In genomic region chr1:179231923-179232322, GRCh38 we compare ENCODE assay signal across 21 cellular contexts. TPM values are rescaled to one million over a fixed set of nuclear protein-coding genes. Genes with fewer than 3 reads are reported as not detected.
DNase-seq lines count a peak whose midpoint lies in the region; ATAC-seq, FAIRE-seq and TF ChIP-seq lines count a peak whose summit lies in the region.
"Had no signal": no experiment of that assay in that cellular context is flagged by ENCODE, and none has a peak within 500 bp of the region (broad histone marks: within the 10 kb centered on the region; RNA-seq: fewer than 3 reads in every experiment).

No MANE protein-coding gene starts in this region.

- H3K4me1 ChIP-seq in HEK293 (ENCODE audit: control insufficient read depth, insufficient read depth, low read length) (peaks cover 5% of the 10 kb centered on the region; the same call in 1 of the 2 replicates), mesodermal cell (ENCODE audit: control insufficient read depth, insufficient read depth, low read length, poor library complexity, severe bottlenecking) (peaks cover 20% of the 10 kb centered on the region), tibial artery (peaks cover 0 to 32% (median 9%) of the 10 kb centered on the region in 4 donors)

- CTCF ChIA-PET in HEK293 (lab: Yijun Ruan, JAX): interaction anchor here (0.9 kb wide), 1 partner anchor 996 kb away, joined by 3 read pairs; no protein-coding TSS in a partner anchor

- peaks cover 16 to 28% (median 25%) of the 10 kb centered on the region in 4 donors for H3K4me1 Mint-ChIP-seq in naive thymus-derived CD8-positive, alpha-beta T cell

- no peak overlapping the region for H3K27ac ChIP-seq in HEK293 (ENCODE audit: extremely low read depth, low read depth, low read length)
- peak overlapping the region; percentile 23 for H3K27ac ChIP-seq in mesodermal cell (ENCODE audit: low read depth, low read length, severe bottlenecking)
- H3K27ac ChIP-seq in tibial artery: no peak overlapping the region
- H3K27ac ChIP-seq: ascending aorta, coronary artery had no signal

- POLR2A ChIA-PET in HEK293 (lab: Yijun Ruan, JAX): interaction anchor here (1.3 kb wide), 1 partner anchor 62 kb away, joined by 3 read pairs; the partner anchor contains the start of gene SOAT1
- POLR2A ChIA-PET in naive thymus-derived CD8-positive, alpha-beta T cell (lab: Charles Lee): no interaction called here

- DNase-seq in AG08395 (ENCODE audit: low spot score) (peak; percentile 27), bronchial epithelial cell (ENCODE audit: low read depth) (peak; percentile 37), tibial artery (no peak), NOMO-1 (lab: John Stamatoyannopoulos, UW; ENCODE audit: unreplicated experiment in 2 of 2) (no peak)
- DNase-seq in stimulated activated CD4-positive, alpha-beta T cell treated with anti-CD3 and anti-CD28 coated beads, Interleukin-4, amount 100 ng/mL, for 24 hours: no peak
- no peak for DNase-seq in naive thymus-derived CD8-positive, alpha-beta T cell
- DNase-seq: activated CD4-positive, alpha-beta T cell treated with anti-CD3 and anti-CD28 coated beads for 4 hours; activated CD8-positive, alpha-beta memory T cell treated with anti-CD3 and anti-CD28 coated beads, Interleukin-2, amount 50 U/mL, for 4 hours; activated gamma-delta T cell treated with Interleukin-2 at 50 U/mL for 16 hours; AML-193; glutamatergic neuron; NCI-H2081 treated with DMSO at 0.1 percent for 48 hours; NCI-H524; stimulated activated naive CD4-positive, alpha-beta T cell treated with Interleukin-2 at 50 U/mL for 16 hours had no signal

- no peak for FAIRE-seq in bronchial epithelial cell (lab: Jason Lieb, UNC)
- FAIRE-seq: G401.6, GM12891 had no signal

- H3K9me3 ChIP-seq in HEK293 (ENCODE audit: control insufficient read depth, insufficient read depth, low read depth, low read length) (no peaks in the 10 kb centered on the region), mesodermal cell (ENCODE audit: control insufficient read depth, low read length) (no peaks in the 10 kb centered on the region), tibial artery (no peaks in the 10 kb centered on the region)
- H3K9me3 ChIP-seq: ascending aorta had no signal

- TF ChIP-seq CTCF in HEK293 (tag by site-specific recombination; IDR thresholded peaks at IDR 0.05) (no peak), bronchial epithelial cell (IDR thresholded peaks at IDR 0.05; ENCODE audit: insufficient read depth, low read length, severe bottlenecking) (no peak), tibial artery (IDR thresholded peaks at IDR 0.05) (no peak)

- H3K27me3 ChIP-seq in bronchial epithelial cell (ENCODE audit: control insufficient read depth, insufficient read depth, low read length) (no peaks in the 10 kb centered on the region), tibial artery (no peaks in the 10 kb centered on the region)
- H3K27me3 ChIP-seq: ascending aorta had no signal

- H3K4me3 ChIP-seq in HEK293 (ENCODE audit: low read depth, low read length) (no peak overlapping the region), bronchial epithelial cell (ENCODE audit: low read depth, low read length) (no peak overlapping the region), mesodermal cell (ENCODE audit: extremely low read depth, insufficient read depth, low read length, poor library complexity, severe bottlenecking) (no peak overlapping the region), tibial artery (no peak overlapping the region)
- H3K4me3 ChIP-seq: ascending aorta, coronary artery had no signal

- H3K27ac Mint-ChIP-seq in naive thymus-derived CD8-positive, alpha-beta T cell: peak overlapping the region in 3 of 10 donors; percentile 3 to 45 (median 22)
- H3K27ac Mint-ChIP-seq: natural killer cell treated with Interleukin-12 subunit alpha and Interleukin-12 subunit beta and Interleukin-15 and Interleukin-18, amount 100 ng/mL, for 72 hours had no signal

- H3K9me3 Mint-ChIP-seq in naive thymus-derived CD8-positive, alpha-beta T cell: no peaks in the 10 kb centered on the region
- H3K9me3 Mint-ChIP-seq: natural killer cell treated with Interleukin-12 subunit alpha and Interleukin-12 subunit beta and Interleukin-15 and Interleukin-18, amount 100 ng/mL, for 72 hours had no signal

- H3K36me3 ChIP-seq in HEK293 (ENCODE audit: control insufficient read depth in 2 of 2, insufficient read depth in 1 of 2, low read length in 2 of 2) (peaks cover 0 to 5% of the 10 kb centered on the region in 2 experiments; a peak in 1 of 3 replicates), bronchial epithelial cell (ENCODE audit: control insufficient read depth, insufficient read depth, low read length) (no peaks in the 10 kb centered on the region), mesodermal cell (ENCODE audit: control insufficient read depth, insufficient read depth, low read length) (peaks cover 9% of the 10 kb centered on the region), tibial artery (no peaks in the 10 kb centered on the region)
- H3K36me3 ChIP-seq: ascending aorta had no signal

- intact Hi-C loops in tibial artery (cut with DNase I; ENCODE audit: low total_unique reads): no loop called here

- no peak for ATAC-seq in naive thymus-derived CD8-positive, alpha-beta T cell
- ATAC-seq: natural killer cell treated with Interleukin-12 subunit alpha and Interleukin-12 subunit beta and Interleukin-15 and Interleukin-18, amount 100 ng/mL, for 72 hours had no signal

- H3K27me3 Mint-ChIP-seq in naive thymus-derived CD8-positive, alpha-beta T cell: no peaks in the 10 kb centered on the region

- no peak overlapping the region for H3K4me3 Mint-ChIP-seq in naive thymus-derived CD8-positive, alpha-beta T cell
- H3K4me3 Mint-ChIP-seq: natural killer cell treated with Interleukin-12 subunit alpha and Interleukin-12 subunit beta and Interleukin-15 and Interleukin-18, amount 100 ng/mL, for 72 hours had no signal

- 88 to 96% methylated on average over 3 to 4 of the region's 4 CpGs for WGBS in mesodermal cell (ENCODE audit: insufficient coverage in 2 of 2), 2 experiments

- H3K36me3 Mint-ChIP-seq in naive thymus-derived CD8-positive, alpha-beta T cell: peaks cover 0 to 2% (median 0%) of the 10 kb centered on the region in 3 donors
- H3K36me3 Mint-ChIP-seq: natural killer cell treated with Interleukin-12 subunit alpha and Interleukin-12 subunit beta and Interleukin-15 and Interleukin-18, amount 100 ng/mL, for 72 hours had no signal

TF ChIP-seq in HEK293, 187 proteins besides CTCF, POLR2A, EP300 and RAD21:
- TF ChIP-seq ZNF280C (tag by site-specific recombination; IDR thresholded peaks at IDR 0.05): no peak
- 0 out of 2 replicates have a peak, but pooled peaks have one; percentile 26 for TF ChIP-seq ZNF513 (tag by site-specific recombination; IDR thresholded peaks at IDR 0.05)

RNA-seq across cellular contexts. Expression of gene ABL2, which starts 2.4 kb away (rescaled TPM):
- total RNA-seq in bronchial epithelial cell: 21.8 and 35.8 TPM in 2 replicates
- polyA plus RNA-seq in mesodermal cell (2013, experiment 1 of 2): 18.3 TPM
- polyA plus RNA-seq in mesodermal cell (2013, experiment 2 of 2): 19.8 TPM
- 10 to 100 TPM; 15.9 to 19.3 TPM for total RNA-seq in naive thymus-derived CD8-positive, alpha-beta T cell
- polyA plus RNA-seq in naive thymus-derived CD8-positive, alpha-beta T cell: 1 to 10 TPM in 2 of 3 donors, under 1 TPM in 1; 0.45 to 2.2 (median 2.0) TPM

Comparison
In these comparisons a context has a peak if more than half of its experiments do, and no peak if none do; other contexts are left out.
1. DNase-seq: peak in AG08395 (single experiment) and bronchial epithelial cell (single experiment); none in tibial artery (0 of 2), stimulated activated CD4-positive, alpha-beta T cell treated with anti-CD3 and anti-CD28 coated beads, Interleukin-4, amount 100 ng/mL, for 24 hours (single experiment), naive thymus-derived CD8-positive, alpha-beta T cell (0 of 10) and NOMO-1 (0 of 2).